Comparison of ENCODE assay signal across 27 cellular contexts in the genomic region with DNA sequence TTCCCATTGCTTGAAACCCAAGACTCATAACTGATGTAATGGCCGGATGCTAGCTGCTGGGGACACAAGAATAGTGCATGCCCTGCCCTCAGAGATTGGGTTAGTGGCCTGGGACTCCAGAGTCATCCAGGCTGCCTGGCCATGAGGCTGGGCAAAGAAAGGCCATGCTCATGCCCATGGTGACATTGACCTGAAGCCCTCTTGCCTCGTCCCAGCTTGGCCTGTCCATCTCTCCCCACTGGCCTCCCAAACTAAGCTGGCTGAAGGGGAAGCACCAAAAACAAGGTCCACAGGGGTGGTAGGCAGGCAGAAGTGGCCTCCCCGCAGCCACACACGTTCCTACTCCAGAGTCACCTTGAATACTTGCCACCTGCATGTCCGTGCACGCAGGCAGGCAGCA.
"Had no signal": no experiment of that assay in that cellular context is flagged by ENCODE, and none has a peak within 500 bp of the region (broad histone marks: within the 10 kb centered on the region; RNA-seq: fewer than 3 reads in every experiment).

No MANE protein-coding gene starts in this region.

- H3K4me3 Mint-ChIP-seq: stimulated activated effector memory CD8-positive, alpha-beta T cell treated with anti-CD3 and anti-CD28 coated beads, Interleukin-12 subunit alpha, Interleukin-12 subunit beta, amount 100 ng/mL, for 72 hours; stimulated activated naive B cell treated with anti-CD40 and anti-IgM and Interleukin-4, amounts not matched to agents 10 μg/mL and 1 μg/mL and 100 μg/mL, for 72 hours; stimulated activated naive CD8-positive, alpha-beta T cell treated with anti-CD3 and anti-CD28 coated beads, Interleukin-15, amount 100 ng/mL, for 72 hours; stimulated activated naive CD8-positive, alpha-beta T cell treated with anti-CD3 and anti-CD28 coated beads, Interleukin-15, Interleukin-2, amounts not matched to agents 100 ng/mL and 50 ng/mL, for 24 hours; type B pancreatic cell had no signal

- H3K9me3 ChIP-seq: stomach, suprapubic skin, testis, thoracic aorta, thyroid gland, tibial artery, tibial nerve, transverse colon, upper lobe of left lung, upper lobe of right lung, uterus had no signal

- H3K9me3 Mint-ChIP-seq: stimulated activated naive B cell treated with anti-CD40 and anti-IgM and Interleukin-4, amounts not matched to agents 10 μg/mL and 1 μg/mL and 100 μg/mL, for 72 hours; stimulated activated naive CD8-positive, alpha-beta T cell treated with anti-CD3 and anti-CD28 coated beads, Interleukin-15, amount 100 ng/mL, for 72 hours; stimulated activated naive CD8-positive, alpha-beta T cell treated with anti-CD3 and anti-CD28 coated beads, Interleukin-15, Interleukin-2, amounts not matched to agents 100 ng/mL and 50 ng/mL, for 24 hours; type B pancreatic cell had no signal

- DNase-seq: stimulated activated CD4-positive, alpha-beta T cell treated with anti-CD3 and anti-CD28 coated beads, Interleukin-2, amount 100 ng/mL, for 24 hours; stimulated activated CD4-positive, alpha-beta T cell treated with anti-CD3 and anti-CD28 coated beads, Interleukin-2, amount 100 ng/mL, for 48 hours; stimulated activated CD4-positive, alpha-beta T cell treated with anti-CD3 and anti-CD28 coated beads, Interleukin-4, amount 100 ng/mL, for 1 hour; stimulated activated CD4-positive, alpha-beta T cell treated with anti-CD3 and anti-CD28 coated beads, Interleukin-4, amount 100 ng/mL, for 24 hours; stimulated activated CD4-positive, alpha-beta T cell treated with anti-CD3 and anti-CD28 coated beads, Interleukin-4, amount 100 ng/mL, for 4 hours; stimulated activated CD8-positive, alpha-beta memory T cell treated with anti-CD3 and anti-CD28 coated beads, Interleukin-4, amount 100 ng/mL, for 48 hours; stimulated activated naive B cell treated with anti-CD40 and anti-IgM and Interleukin-4, amounts not matched to agents 10 μg/mL and 1 μg/mL and 100 μg/mL, for 72 hours; stimulated activated naive CD4-positive, alpha-beta T cell; stimulated activated naive CD4-positive, alpha-beta T cell treated with Interleukin-2 at 50 U/mL for 16 hours; stimulated activated naive CD8-positive, alpha-beta T cell treated with anti-CD3 and anti-CD28 coated beads, Interleukin-15, amount 100 ng/mL, for 72 hours; stimulated activated naive CD8-positive, alpha-beta T cell treated with anti-CD3 and anti-CD28 coated beads, Interleukin-15, Interleukin-2, amounts not matched to agents 100 U/mL and 50 U/mL, for 24 hours; stomach; substantia nigra; testis; thyroid gland; tibial artery; transverse colon; trophoblast cell; upper lobe of left lung; upper lobe of right lung; uterus had no signal

- H3K4me1 ChIP-seq: stomach, suprapubic skin, testis, thyroid gland, tibial artery, tibial nerve, transverse colon, upper lobe of left lung, upper lobe of right lung, uterus had no signal

- ATAC-seq: stimulated activated effector memory CD8-positive, alpha-beta T cell treated with anti-CD3 and anti-CD28 coated beads, Interleukin-12 subunit alpha, Interleukin-12 subunit beta, amount 100 ng/mL, for 72 hours; stimulated activated naive B cell treated with anti-CD40 and anti-IgM and Interleukin-4, amounts not matched to agents 10 μg/mL and 1 μg/mL and 100 μg/mL, for 72 hours; stimulated activated naive CD8-positive, alpha-beta T cell treated with anti-CD3 and anti-CD28 coated beads, Interleukin-15, amount 100 ng/mL, for 72 hours; stimulated activated naive CD8-positive, alpha-beta T cell treated with anti-CD3 and anti-CD28 coated beads, Interleukin-15, Interleukin-2, amounts not matched to agents 100 U/mL and 50 U/mL, for 24 hours; upper lobe of right lung had no signal

- H3K27me3 ChIP-seq: stomach, suprapubic skin, testis, thyroid gland, tibial artery, tibial nerve, transverse colon, upper lobe of left lung, upper lobe of right lung, uterus had no signal

- H3K4me3 ChIP-seq: stomach, suprapubic skin, testis, thoracic aorta, thyroid gland, tibial artery, tibial nerve, transverse colon, upper lobe of left lung, upper lobe of right lung, uterus had no signal

- H3K4me1 Mint-ChIP-seq: stimulated activated effector memory CD8-positive, alpha-beta T cell treated with anti-CD3 and anti-CD28 coated beads, Interleukin-12 subunit alpha, Interleukin-12 subunit beta, amount 100 ng/mL, for 72 hours; stimulated activated naive B cell treated with anti-CD40 and anti-IgM and Interleukin-4, amounts not matched to agents 10 μg/mL and 1 μg/mL and 100 μg/mL, for 72 hours; stimulated activated naive CD8-positive, alpha-beta T cell treated with anti-CD3 and anti-CD28 coated beads, Interleukin-15, amount 100 ng/mL, for 72 hours had no signal

- H3K27ac ChIP-seq: stomach, suprapubic skin, testis, thoracic aorta, thyroid gland, tibial artery, tibial nerve, transverse colon, upper lobe of left lung, upper lobe of right lung, uterus had no signal

- H3K36me3 ChIP-seq: transverse colon, uterus had no signal

- H3K27ac Mint-ChIP-seq: stimulated activated effector memory CD8-positive, alpha-beta T cell treated with anti-CD3 and anti-CD28 coated beads, Interleukin-12 subunit alpha, Interleukin-12 subunit beta, amount 100 ng/mL, for 72 hours; stimulated activated naive B cell treated with anti-CD40 and anti-IgM and Interleukin-4, amounts not matched to agents 10 μg/mL and 1 μg/mL and 100 μg/mL, for 72 hours; stimulated activated naive CD8-positive, alpha-beta T cell treated with anti-CD3 and anti-CD28 coated beads, Interleukin-15, Interleukin-2, amounts not matched to agents 100 ng/mL and 50 ng/mL, for 24 hours; type B pancreatic cell had no signal

- H3K27me3 Mint-ChIP-seq: stimulated activated naive B cell treated with anti-CD40 and anti-IgM and Interleukin-4, amounts not matched to agents 10 μg/mL and 1 μg/mL and 100 μg/mL, for 72 hours; stimulated activated naive CD8-positive, alpha-beta T cell treated with anti-CD3 and anti-CD28 coated beads, Interleukin-15, amount 100 ng/mL, for 72 hours; stimulated activated naive CD8-positive, alpha-beta T cell treated with anti-CD3 and anti-CD28 coated beads, Interleukin-15, Interleukin-2, amounts not matched to agents 100 ng/mL and 50 ng/mL, for 24 hours; type B pancreatic cell had no signal

- H3K36me3 Mint-ChIP-seq: stimulated activated naive B cell treated with anti-CD40 and anti-IgM and Interleukin-4, amounts not matched to agents 10 μg/mL and 1 μg/mL and 100 μg/mL, for 72 hours had no signal
